Comparison of ENCODE assay signal across 1 cellular context in genomic region chr17:81977211-81978091, GRCh38.
TF ChIP-seq lines count a peak whose summit lies in the region.

Gene ASPSCR1 (plus strand): TSS chr17:81977629. CDS start chr17:81977647, 18 bp downstream.

TF ChIP-seq in K562, 482 proteins besides CTCF, POLR2A, EP300 and RAD21 (continued from another document and continues in another):
- TF ChIP-seq NR4A1 (CRISPR knock-in tag; IDR thresholded peaks at IDR 0.05): no peak
- TF ChIP-seq NR4A1 (tag; IDR thresholded peaks at IDR 0.05): peak; percentile 43; the same call in 1 of the 2 replicates
- 0 out of 6 replicates have a peak, but pooled peaks of 1 of the 3 experiments have one; percentile 26 for TF ChIP-seq ZBTB11 (CRISPR knock-in tag; IDR thresholded peaks at IDR 0.05)
- peak; percentile 91; the same call in 1 of the 2 replicates for TF ChIP-seq TOE1 (IDR thresholded peaks at IDR 0.05; ENCODE audit: borderline replicate concordance)
- TF ChIP-seq TOE1 (CRISPR knock-in tag; IDR thresholded peaks at IDR 0.05; ENCODE audit: borderline replicate concordance, low read depth): no peak
- peak; percentile 90 for TF ChIP-seq L3MBTL2 (IDR thresholded peaks at IDR 0.05)
- TF ChIP-seq NCOR1 (IDR thresholded peaks at IDR 0.05): peak; percentile 72
- TF ChIP-seq GABPB2 (CRISPR knock-in tag; conservative IDR thresholded peaks at IDR 0.05): no peak
- peak; percentile 50 for TF ChIP-seq CBFA2T2 (conservative IDR thresholded peaks at IDR 0.05)
- peak; percentile 52; the same call in 1 of the 2 replicates for TF ChIP-seq ZBTB1 (CRISPR knock-in tag; IDR thresholded peaks at IDR 0.05; ENCODE audit: borderline replicate concordance, low read depth)
- TF ChIP-seq HDAC3 (IDR thresholded peaks at IDR 0.05; ENCODE audit: borderline replicate concordance, partially characterized antibody): no peak
- no peak for TF ChIP-seq MEF2D (tag; conservative IDR thresholded peaks at IDR 0.05; ENCODE audit: low read depth)
- TF ChIP-seq HCFC1 (IDR thresholded peaks at IDR 0.05; ENCODE audit: low read depth, low read length): peak; percentile 82
- TF ChIP-seq TEAD4 (IDR thresholded peaks at IDR 0.05; ENCODE audit: low read length): no peak
- TF ChIP-seq TEAD4 (CRISPR knock-in tag; IDR thresholded peaks at IDR 0.05; ENCODE audit: borderline replicate concordance): no peak
- no peak for TF ChIP-seq ZNF121 (CRISPR knock-in tag; conservative IDR thresholded peaks at IDR 0.05)
- TF ChIP-seq ZBTB40 (IDR thresholded peaks at IDR 0.05): peak; percentile 100
- peak; percentile 99 for TF ChIP-seq ZBTB40 (CRISPR knock-in tag; IDR thresholded peaks at IDR 0.05)
- TF ChIP-seq DMBX1 (CRISPR knock-in tag; IDR thresholded peaks at IDR 0.05; ENCODE audit: borderline replicate concordance): peak; percentile 33; the same call in 1 of the 2 replicates
- peak; percentile 95 for TF ChIP-seq ZKSCAN1 (IDR thresholded peaks at IDR 0.05; ENCODE audit: low read depth, low read length)
- TF ChIP-seq MLX (CRISPR knock-in tag; conservative IDR thresholded peaks at IDR 0.05): no peak
- TF ChIP-seq NFIC (IDR thresholded peaks at IDR 0.05): 0 out of 2 replicates have a peak, but pooled peaks have one; percentile 33
- 0 out of 2 replicates have a peak, but pooled peaks have one; percentile 45 for TF ChIP-seq JUN (IDR thresholded peaks at IDR 0.05; ENCODE audit: borderline replicate concordance, low read depth, low read length)
- 0 out of 2 replicates have a peak, but pooled peaks have one; percentile 51 for TF ChIP-seq JUN (CRISPR knock-in tag; IDR thresholded peaks at IDR 0.05; ENCODE audit: borderline replicate concordance)
- peak; percentile 98 for TF ChIP-seq ETS1 (conservative IDR thresholded peaks at IDR 0.05; ENCODE audit: control insufficient read depth, low read depth, low read length)
- peak; percentile 68 for TF ChIP-seq SOX6 (IDR thresholded peaks at IDR 0.05)
- TF ChIP-seq ZNF444 (CRISPR knock-in tag; IDR thresholded peaks at IDR 0.05): no peak
- no peak for TF ChIP-seq ZNF699 (CRISPR knock-in tag; IDR thresholded peaks at IDR 0.05; ENCODE audit: insufficient replicate concordance)
- no peak; the same call in 1 of the 2 replicates for TF ChIP-seq ZBED1 (IDR thresholded peaks at IDR 0.05)
- TF ChIP-seq JUND (IDR thresholded peaks at IDR 0.05; ENCODE audit: borderline replicate concordance, low read depth, low read length): peak; percentile 53
- no peak; the same call in 2 of the 3 replicates for TF ChIP-seq JUND (tag; IDR thresholded peaks at IDR 0.05; ENCODE audit: borderline replicate concordance, low read depth, low read length)
- peak; percentile 49 for TF ChIP-seq TAF9B (IDR thresholded peaks at IDR 0.05; ENCODE audit: partially characterized antibody)
- peak; percentile 85 for TF ChIP-seq MXD1 (CRISPR knock-in tag; IDR thresholded peaks at IDR 0.05; ENCODE audit: borderline replicate concordance, poor library complexity, severe bottlenecking)
- peak; percentile 90 for TF ChIP-seq HMGN3 (IDR thresholded peaks at IDR 0.05; ENCODE audit: borderline replicate concordance, extremely low read depth, insufficient read length, low read depth, low read length)
- TF ChIP-seq VEZF1 (CRISPR knock-in tag; IDR thresholded peaks at IDR 0.05): peak; percentile 89
- no peak for TF ChIP-seq ZSCAN29 (IDR thresholded peaks at IDR 0.05)
- TF ChIP-seq FOXA3 (CRISPR knock-in tag; conservative IDR thresholded peaks at IDR 0.05 in 1 of 2, IDR thresholded peaks at IDR 0.05 in 1 of 2): 0 out of 4 replicates have a peak, but pooled peaks of 1 of the 2 experiments have one; percentile 8
- TF ChIP-seq, protein P1, sequence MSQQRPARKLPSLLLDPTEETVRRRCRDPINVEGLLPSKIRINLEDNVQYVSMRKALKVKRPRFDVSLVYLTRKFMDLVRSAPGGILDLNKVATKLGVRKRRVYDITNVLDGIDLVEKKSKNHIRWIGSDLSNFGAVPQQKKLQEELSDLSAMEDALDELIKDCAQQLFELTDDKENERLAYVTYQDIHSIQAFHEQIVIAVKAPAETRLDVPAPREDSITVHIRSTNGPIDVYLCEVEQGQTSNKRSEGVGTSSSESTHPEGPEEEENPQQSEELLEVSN (IDR thresholded peaks at IDR 0.05; ENCODE audit: borderline replicate concordance in 1 of 2, extremely low read depth in 1 of 2, insufficient read depth in 1 of 2, insufficient read length in 1 of 2, low read depth in 1 of 2, low read length in 1 of 2, poor library complexity in 1 of 2, severe bottlenecking in 1 of 2): peak; percentile 69 to 94
- TF ChIP-seq FOXK2 (conservative IDR thresholded peaks at IDR 0.05 in 1 of 2, IDR thresholded peaks at IDR 0.05 in 1 of 2; ENCODE audit: low read depth in 2 of 2): peak in 1 of 2 experiments; percentile 51; a peak in 1 of 4 replicates
- TF ChIP-seq SIX5 (IDR thresholded peaks at IDR 0.05; ENCODE audit: borderline replicate concordance in 1 of 2, insufficient read depth in 1 of 2, low read depth in 1 of 2, low read length in 2 of 2): 0 out of 4 replicates have a peak, but pooled peaks have one; percentile 12 to 27
